15 cellular contexts compared by ENCODE assay signal in the genomic region with DNA sequence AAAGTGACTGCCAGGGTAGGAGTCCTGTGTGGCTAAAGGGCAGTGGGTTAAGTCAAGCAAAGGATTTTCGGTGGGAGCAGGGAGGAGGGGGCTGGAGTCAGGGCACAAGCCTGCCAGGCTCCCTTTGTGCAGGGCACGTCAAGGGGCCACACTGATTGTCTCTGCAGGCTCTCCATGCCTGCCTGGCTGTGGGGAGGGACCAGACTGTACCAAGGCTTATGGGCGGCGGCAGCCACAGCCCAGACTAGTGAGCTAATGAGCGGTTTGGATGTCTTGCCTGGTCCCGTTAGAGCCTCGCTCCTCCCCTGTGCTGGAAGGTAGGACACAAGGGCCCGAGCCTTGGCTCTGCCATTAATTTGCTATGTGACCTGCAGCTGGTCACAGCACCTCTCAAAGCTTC. TPM values are rescaled to one million over a fixed set of nuclear protein-coding genes. Genes with fewer than 3 reads are reported as not detected.
"Had no signal": no experiment of that assay in that cellular context is flagged by ENCODE, and none has a peak within 500 bp of the region (broad histone marks: within the 10 kb centered on the region; RNA-seq: fewer than 3 reads in every experiment).

No MANE protein-coding gene starts in this region.

RNA-seq across cellular contexts. Expression of gene LGALS9B, which starts 25.6 kb away (rescaled TPM):
- total RNA-seq: naive thymus-derived CD8-positive, alpha-beta T cell; natural killer cell treated with Interleukin-12 subunit alpha and Interleukin-12 subunit beta and Interleukin-15 and Interleukin-18, amount 100 ng/mL, for 72 hours; neural crest cell; omental fat pad; osteocyte; pancreas; posterior vena cava; prostate gland; pulmonary artery endothelial cell; right atrium auricular region; sciatic nerve; suprapubic skin; testis; urinary bladder; uterus had no signal
- polyA plus RNA-seq: naive thymus-derived CD8-positive, alpha-beta T cell; pancreas; urinary bladder had no signal
